ENCODE assay signal across 13 cellular contexts in the genomic region with DNA sequence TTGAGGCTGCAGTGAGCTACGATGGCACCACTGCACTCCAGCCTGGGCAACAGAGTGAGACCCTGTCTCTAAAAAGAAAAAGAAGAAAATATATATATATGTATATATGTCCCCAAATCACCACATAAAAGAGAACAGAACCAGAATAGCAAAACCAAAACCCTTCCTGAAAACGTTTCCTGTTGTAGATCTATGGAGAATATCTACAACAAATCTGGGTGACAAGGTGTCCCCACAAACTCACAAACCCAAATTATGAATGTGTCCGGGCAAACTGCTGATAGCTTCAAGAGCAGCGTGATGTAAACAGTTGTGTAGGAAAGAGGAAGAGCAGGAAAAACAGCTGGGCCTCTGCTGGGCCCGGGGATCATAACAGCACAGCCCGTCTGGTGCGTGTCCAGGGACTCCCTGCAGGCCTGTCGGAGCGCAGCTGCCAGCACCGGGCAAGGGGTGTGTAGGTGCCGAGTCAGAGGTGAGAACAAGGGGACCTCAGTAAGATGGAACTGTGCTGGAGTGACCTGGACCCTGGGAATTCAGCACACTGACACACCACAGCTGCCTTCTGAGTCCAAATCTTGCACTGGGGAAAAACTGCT. TPM values are rescaled to one million over a fixed set of nuclear protein-coding genes. Genes with fewer than 3 reads are reported as not detected.
"Had no signal": no experiment of that assay in that cellular context is flagged by ENCODE, and none has a peak within 500 bp of the region (broad histone marks: within the 10 kb centered on the region; RNA-seq: fewer than 3 reads in every experiment).

No MANE protein-coding gene starts in this region.

- H3K4me1 ChIP-seq: ascending aorta, esophagus squamous epithelium, left lung, pancreas, uterus had no signal

- H3K27ac Mint-ChIP-seq: activated T-helper 2 cell treated with anti-CD3 and anti-CD28 coated beads, Interferon-gamma antibody, Interleukin-2, Interleukin-4, amounts not matched to agents 10 μg/mL and 5 μg/mL and 100 μg/mL, durations not matched to agents 14 hours and 24 hours and 36 hours; memory B cell; stimulated activated naive CD8-positive, alpha-beta T cell treated with anti-CD3 and anti-CD28 coated beads, Interleukin-15, Interleukin-2, amounts not matched to agents 100 ng/mL and 50 ng/mL, for 24 hours; T-helper 1 cell treated with Interleukin-12 subunit alpha and Interleukin-12 subunit beta and Interleukin-4 antibody, amounts not matched to agents 30 μg/mL and 1 μg/mL, for 36 hours had no signal

- H3K4me3 Mint-ChIP-seq: memory B cell; stimulated activated naive CD8-positive, alpha-beta T cell treated with anti-CD3 and anti-CD28 coated beads, Interleukin-15, Interleukin-2, amounts not matched to agents 100 ng/mL and 50 ng/mL, for 24 hours; T-helper 1 cell treated with Interleukin-12 subunit alpha and Interleukin-12 subunit beta and Interleukin-4 antibody, amounts not matched to agents 30 μg/mL and 1 μg/mL, for 36 hours had no signal

- DNase-seq: esophagus squamous epithelium; foreskin keratinocyte; left lung; pancreas; stimulated activated CD4-positive, alpha-beta T cell treated with anti-CD3 and anti-CD28 coated beads, Interleukin-15, amount 100 ng/mL, for 24 hours; stimulated activated CD4-positive, alpha-beta T cell treated with anti-CD3 and anti-CD28 coated beads, Interleukin-4, amount 100 ng/mL, for 24 hours; uterus had no signal

- H3K36me3 ChIP-seq: ascending aorta, esophagus squamous epithelium, left lung, pancreas, thoracic aorta, uterus had no signal

- H3K27ac ChIP-seq: ascending aorta, esophagus squamous epithelium, foreskin keratinocyte, left lung, pancreas, thoracic aorta, uterus had no signal

- H3K27me3 ChIP-seq: ascending aorta, pancreas, uterus had no signal

- H3K9me3 Mint-ChIP-seq: activated T-helper 2 cell treated with anti-CD3 and anti-CD28 coated beads, Interferon-gamma antibody, Interleukin-2, Interleukin-4, amounts not matched to agents 10 μg/mL and 5 μg/mL and 100 μg/mL, durations not matched to agents 14 hours and 24 hours and 36 hours; memory B cell; stimulated activated naive CD8-positive, alpha-beta T cell treated with anti-CD3 and anti-CD28 coated beads, Interleukin-15, Interleukin-2, amounts not matched to agents 100 ng/mL and 50 ng/mL, for 24 hours; T-helper 1 cell treated with Interleukin-12 subunit alpha and Interleukin-12 subunit beta and Interleukin-4 antibody, amounts not matched to agents 30 μg/mL and 1 μg/mL, for 36 hours had no signal

- ATAC-seq: foreskin keratinocyte, left lung, pancreas had no signal

- H3K9me3 ChIP-seq: ascending aorta, esophagus squamous epithelium, left lung, pancreas, thoracic aorta, uterus had no signal

- H3K4me3 ChIP-seq: ascending aorta, esophagus squamous epithelium, left lung, pancreas, thoracic aorta, uterus had no signal

RNA-seq across cellular contexts. Expression of gene KCNH2, which starts 53.8 kb away (rescaled TPM):
- total RNA-seq: ascending aorta, foreskin keratinocyte had no signal
- polyA plus RNA-seq: foreskin keratinocyte had no signal
